8 cellular contexts compared by ENCODE assay signal in genomic region chr9:21334969-21335632, GRCh38. TPM values are rescaled to one million over a fixed set of nuclear protein-coding genes. Genes with fewer than 3 reads are reported as not detected.
A peak's percentile ranks its signal among the peaks of the same experiment; 100 is the strongest.
DNase-seq lines count a peak whose midpoint lies in the region; ATAC-seq lines count a peak whose summit lies in the region.

TSS of gene KLHL9 (minus strand) at chr9:21335404. CDS start at chr9:21334859, 545 bp downstream.

- peaks cover 4% of the 10 kb centered on the region for H3K27me3 Mint-ChIP-seq in activated CD8-positive, alpha-beta memory T cell treated with anti-CD3 and anti-CD28 coated beads, Interleukin-2, amount 10 ng/mL, durations not matched to agents 7 days and 5 days

- H4K20me1 ChIP-seq in BLaER1 treated with 17β-estradiol and CSF1 and Interleukin-3, amounts not matched to agents 10 nM and 100 nM, result peaks cover 37 to 42% (median 40%) of the 10 kb centered on the region in 11 experiments

- H3K36me3 ChIP-seq in BLaER1 treated with 17β-estradiol and CSF1 and Interleukin-3, amounts not matched to agents 10 nM and 100 nM, result peaks cover 19 to 37% (median 27%) of the 10 kb centered on the region in 11 experiments; a peak in 20 of 22 replicates
- peaks cover 29% of the 10 kb centered on the region for H3K36me3 ChIP-seq in mesodermal cell (ENCODE audit: control insufficient read depth, insufficient read depth, low read length)

- H3K27ac ChIP-seq in BLaER1 treated with 17β-estradiol and CSF1 and Interleukin-3, amounts not matched to agents 10 nM and 100 nM, result peak within 1 kb of the TSS; percentile 93 to 99 (median 98)
- H3K27ac ChIP-seq in mesodermal cell (ENCODE audit: low read depth, low read length, severe bottlenecking), result peak within 1 kb of the TSS; percentile 84

- H3K4me3 ChIP-seq in BLaER1 treated with 17β-estradiol and CSF1 and Interleukin-3, amounts not matched to agents 10 nM and 100 nM, result peak within 1 kb of the TSS; percentile 69 to 93 (median 86)
- H3K4me3 ChIP-seq in mesodermal cell (ENCODE audit: extremely low read depth, insufficient read depth, low read length, poor library complexity, severe bottlenecking), result peak within 1 kb of the TSS; percentile 91

- peaks cover 0 to 20% (median 0%) of the 10 kb centered on the region in 11 experiments; a peak in 4 of 22 replicates for H3K27me3 ChIP-seq in BLaER1 treated with 17β-estradiol and CSF1 and Interleukin-3, amounts not matched to agents 10 nM and 100 nM

- DNase-seq in NCI-H748 treated with DMSO at 0.1 percent for 48 hours (lab: John Stamatoyannopoulos, UW), result peak; percentile 78
- peak; percentile 91 for DNase-seq in activated CD8-positive, alpha-beta memory T cell treated with anti-CD3 and anti-CD28 coated beads, Interleukin-2, amount 10 ng/mL, durations not matched to agents 7 days and 5 days
- peak; percentile 75 for DNase-seq in stimulated activated CD8-positive, alpha-beta memory T cell treated with anti-CD3 and anti-CD28 coated beads, Interleukin-15, amount 100 ng/mL, for 24 hours (ENCODE audit: low read depth)

- H3K4me1 Mint-ChIP-seq in activated CD8-positive, alpha-beta memory T cell treated with anti-CD3 and anti-CD28 coated beads, Interleukin-2, amount 10 ng/mL, durations not matched to agents 7 days and 5 days, result peaks cover 46% of the 10 kb centered on the region

- peak within 1 kb of the TSS; percentile 95 to 100 (median 98) for H3K9ac ChIP-seq in BLaER1 treated with 17β-estradiol and CSF1 and Interleukin-3, amounts not matched to agents 10 nM and 100 nM

- ATAC-seq in GM19328 (IDR thresholded peaks at IDR 0.05; ENCODE audit: unreplicated experiment), result peak; percentile 89
- ATAC-seq in HG03520 (IDR thresholded peaks at IDR 0.05; ENCODE audit: unreplicated experiment), result peak; percentile 81
- peak; percentile 96 for ATAC-seq in activated CD8-positive, alpha-beta memory T cell treated with anti-CD3 and anti-CD28 coated beads, Interleukin-2, amount 10 ng/mL, durations not matched to agents 7 days and 5 days

- H3K27ac Mint-ChIP-seq in activated CD8-positive, alpha-beta memory T cell treated with anti-CD3 and anti-CD28 coated beads, Interleukin-2, amount 10 ng/mL, durations not matched to agents 7 days and 5 days, result peak within 1 kb of the TSS; percentile 90

- no peaks in the 10 kb centered on the region; a peak in 1 of 22 replicates for H3K9me3 ChIP-seq in BLaER1 treated with 17β-estradiol and CSF1 and Interleukin-3, amounts not matched to agents 10 nM and 100 nM (replicated peaks in 1 of 11)
- no peaks in the 10 kb centered on the region for H3K9me3 ChIP-seq in mesodermal cell (ENCODE audit: control insufficient read depth, low read length)

- 0 to 1% methylated on average over 29 to 36 of the region's 46 CpGs for WGBS in mesodermal cell (ENCODE audit: insufficient coverage in 2 of 2), 2 experiments

- H3K9me3 Mint-ChIP-seq in activated CD8-positive, alpha-beta memory T cell treated with anti-CD3 and anti-CD28 coated beads, Interleukin-2, amount 10 ng/mL, durations not matched to agents 7 days and 5 days (ENCODE audit: low read depth), result no peaks in the 10 kb centered on the region

- in situ Hi-C loops in endometrial microvascular endothelial cells (cut with HindIII; ENCODE audit: inconsistent ontology term, low pct_unique_long_range_greater_than_20kb, low sequenced_read_pairs), result loop anchor here (25.0 kb wide), 1 partner anchor 477 kb away; the partner anchor contains the start of gene MTAP

- peaks cover 38 to 49% (median 43%) of the 10 kb centered on the region in 10 experiments for H3K4me1 ChIP-seq in BLaER1 treated with 17β-estradiol and CSF1 and Interleukin-3, amounts not matched to agents 10 nM and 100 nM
- peaks cover 10% of the 10 kb centered on the region for H3K4me1 ChIP-seq in mesodermal cell (ENCODE audit: control insufficient read depth, insufficient read depth, low read length, poor library complexity, severe bottlenecking)

- H3K36me3 Mint-ChIP-seq in activated CD8-positive, alpha-beta memory T cell treated with anti-CD3 and anti-CD28 coated beads, Interleukin-2, amount 10 ng/mL, durations not matched to agents 7 days and 5 days, result peaks cover 25% of the 10 kb centered on the region

- CTCF ChIA-PET in activated CD8-positive, alpha-beta memory T cell treated with anti-CD3 and anti-CD28 coated beads, Interleukin-2, amount 10 ng/mL, durations not matched to agents 7 days and 5 days (lab: Charles Lee), result interaction anchor here (0.8 to 2.9 kb wide), 10 partner anchors 9 to 766 kb away, joined by 3 to 30 read pairs (median 5); no protein-coding TSS in a partner anchor

- peak within 1 kb of the TSS; percentile 96 for H3K4me3 Mint-ChIP-seq in activated CD8-positive, alpha-beta memory T cell treated with anti-CD3 and anti-CD28 coated beads, Interleukin-2, amount 10 ng/mL, durations not matched to agents 7 days and 5 days

- H3K4me2 ChIP-seq in BLaER1 treated with 17β-estradiol and CSF1 and Interleukin-3, amounts not matched to agents 10 nM and 100 nM, result peak within 1 kb of the TSS; percentile 79 to 97 (median 87)

RNA-seq across cellular contexts. Expression of gene KLHL9, which starts in this region (rescaled TPM):
- 10 to 100 TPM; 15.4 to 21.2 TPM for total RNA-seq in activated CD8-positive, alpha-beta memory T cell treated with anti-CD3 and anti-CD28 coated beads, Interleukin-2, amount 10 ng/mL, durations not matched to agents 7 days and 5 days
- total RNA-seq in endometrial microvascular endothelial cells (ENCODE audit: inconsistent ontology term), result 35.3 TPM
- 25.7 TPM for polyA plus RNA-seq in mesodermal cell (2013, experiment 1 of 2)
- 25.1 TPM for polyA plus RNA-seq in mesodermal cell (2013, experiment 2 of 2)

Comparison
In these comparisons a context has a peak if more than half of its experiments do, and no peak if none do; other contexts are left out.
1. Peak in every context shown above with its lines: DNase-seq, ATAC-seq, H3K4me3 ChIP-seq and H3K27ac ChIP-seq.